Comparison of ENCODE assay signal across 29 cellular contexts in genomic region chr5:16702964-16703363, GRCh38.
DNase-seq lines count a peak whose midpoint lies in the region; ATAC-seq and TF ChIP-seq lines count a peak whose summit lies in the region.
"Had no signal": no experiment of that assay in that cellular context is flagged by ENCODE, and none has a peak within 500 bp of the region (broad histone marks: within the 10 kb centered on the region; RNA-seq: fewer than 3 reads in every experiment).

No MANE protein-coding gene starts in this region.

- no peak for TF ChIP-seq CTCF in Calu3 (IDR thresholded peaks at IDR 0.05; ENCODE audit: unreplicated experiment)
- no peak for TF ChIP-seq CTCF in brain (conservative IDR thresholded peaks at IDR 0.05)
- TF ChIP-seq CTCF in parathyroid adenoma (IDR thresholded peaks at IDR 0.05), result no peak
- no peak for TF ChIP-seq CTCF in gastroesophageal sphincter (IDR thresholded peaks at IDR 0.05)

- peak overlapping the region; percentile 61 for H2AFZ ChIP-seq in parathyroid adenoma

- no peaks in the 10 kb centered on the region for H3K9me3 Mint-ChIP-seq in Calu3 (ENCODE audit: low read depth, unreplicated experiment)
- peaks cover 0 to 3% (median 0%) of the 10 kb centered on the region in 5 experiments for H3K9me3 Mint-ChIP-seq in brain
- H3K9me3 Mint-ChIP-seq: activated T-cell treated with anti-CD3 and anti-CD28 coated beads, Interleukin-2, amount 50 U/mL, for 24 hours had no signal

- H3K27ac ChIP-seq in iPS-18a (ENCODE audit: low read length) (peak overlapping the region; percentile 8), parathyroid adenoma (no peak overlapping the region), gastroesophageal sphincter (no peak overlapping the region)
- H3K27ac ChIP-seq: coronary artery, esophagus squamous epithelium, foreskin keratinocyte, neutrophil, prostate gland, upper lobe of right lung, WERI-Rb-1 had no signal

- DNase-seq in Calu3, result no peak
- DNase-seq in activated CD8-positive, alpha-beta memory T cell treated with anti-CD3 and anti-CD28 coated beads, Interleukin-2, amount 50 U/mL, for 48 hours, result no peak
- DNase-seq in T1000 (lab: John Stamatoyannopoulos, UW), result no peak
- DNase-seq in NCI-H748 (lab: John Stamatoyannopoulos, UW; ENCODE audit: unreplicated experiment), result no peak
- DNase-seq: 8988T; activated CD4-positive, alpha-beta T cell treated with anti-CD3 and anti-CD28 coated beads for 48 hours; activated effector memory CD4-positive, alpha-beta T cell treated with anti-CD3 and anti-CD28 coated beads, Interleukin-2, amount 50 U/mL, for 16 hours; activated T-cell treated with anti-CD3 and anti-CD28 coated beads, Interleukin-2, amount 50 U/mL, for 24 hours; Caco-2; DMS79; esophagus squamous epithelium; foreskin keratinocyte; GDM1; mammary epithelial cell; NCI-H1092; NCI-H1694; NCI-H446; upper lobe of right lung; WERI-Rb-1 had no signal

- H3K9ac ChIP-seq in iPS-18a (ENCODE audit: low read length) (no peak overlapping the region), parathyroid adenoma (no peak overlapping the region)

- ATAC-seq in gastroesophageal sphincter, result no peak
- ATAC-seq: foreskin keratinocyte; stimulated activated effector memory CD8-positive, alpha-beta T cell treated with anti-CD3 and anti-CD28 coated beads, Interleukin-12 subunit alpha, Interleukin-12 subunit beta, amount 100 ng/mL, for 72 hours; upper lobe of right lung had no signal

- H3K27me3 ChIP-seq in iPS-18a (ENCODE audit: control insufficient read depth, insufficient read depth, low read length) (no peaks in the 10 kb centered on the region), parathyroid adenoma (ENCODE audit: control insufficient read depth, insufficient read depth, low read length) (no peaks in the 10 kb centered on the region), gastroesophageal sphincter (no peaks in the 10 kb centered on the region)
- H3K27me3 ChIP-seq: esophagus squamous epithelium, foreskin keratinocyte, neutrophil, upper lobe of right lung had no signal

- 94% methylated on average over 2 of the region's 2 CpGs; no CpG with 5 or more reads in 1 of the 2 donors for WGBS in gastroesophageal sphincter (ENCODE audit: low coverage in 1 of 2), 2 donors

- H3K4me3 ChIP-seq in iPS-18a (ENCODE audit: low read length) (no peak overlapping the region), parathyroid adenoma (ENCODE audit: low read depth, low read length) (no peak overlapping the region), gastroesophageal sphincter (no peak overlapping the region)
- H3K4me3 ChIP-seq: coronary artery, esophagus squamous epithelium, prostate gland, upper lobe of right lung had no signal

- H3K4me1 ChIP-seq in iPS-18a (ENCODE audit: control insufficient read depth, low read depth, low read length) (peaks cover 17% of the 10 kb centered on the region), parathyroid adenoma (no peaks in the 10 kb centered on the region), gastroesophageal sphincter (no peaks in the 10 kb centered on the region)
- H3K4me1 ChIP-seq: Caco-2, esophagus squamous epithelium, foreskin keratinocyte, prostate gland, upper lobe of right lung had no signal

- H3K36me3 ChIP-seq in iPS-18a (ENCODE audit: control insufficient read depth, low read depth, low read length), result peaks cover 70% of the 10 kb centered on the region
- H3K36me3 ChIP-seq in parathyroid adenoma (ENCODE audit: control insufficient read depth, insufficient read depth, low read length), result no peaks in the 10 kb centered on the region
- peaks cover 0 to 45% of the 10 kb centered on the region in 2 donors for H3K36me3 ChIP-seq in gastroesophageal sphincter
- H3K36me3 ChIP-seq: neutrophil, prostate gland had no signal

- no peak for TF ChIP-seq POLR2A in gastroesophageal sphincter (IDR thresholded peaks at IDR 0.05)

- CTCF ChIA-PET in Calu3 (lab: Charles Lee), result interaction anchor here (0.7 kb wide), 1 partner anchor 241 kb away, joined by 3 read pairs; no protein-coding TSS in a partner anchor

- no peak overlapping the region for H3K4me2 ChIP-seq in parathyroid adenoma (ENCODE audit: low read length)

- intact Hi-C loops in Calu3 (cut with micrococcal nuclease; ENCODE audit: unreplicated experiment), result no loop called here

- H3K4me1 Mint-ChIP-seq in Calu3 (ENCODE audit: low read depth, unreplicated experiment) (no peaks in the 10 kb centered on the region), brain (peaks cover 24% of the 10 kb centered on the region)
- H3K4me1 Mint-ChIP-seq: stimulated activated effector memory CD8-positive, alpha-beta T cell treated with anti-CD3 and anti-CD28 coated beads, Interleukin-12 subunit alpha, Interleukin-12 subunit beta, amount 100 ng/mL, for 72 hours had no signal

- H3K36me3 Mint-ChIP-seq in Calu3 (ENCODE audit: insufficient read depth, unreplicated experiment), result peaks cover 84% of the 10 kb centered on the region
- H3K36me3 Mint-ChIP-seq in brain, result peaks cover 95% of the 10 kb centered on the region
- H3K36me3 Mint-ChIP-seq: activated naive CD8-positive, alpha-beta T cell; stimulated activated effector memory CD8-positive, alpha-beta T cell treated with anti-CD3 and anti-CD28 coated beads, Interleukin-12 subunit alpha, Interleukin-12 subunit beta, amount 100 ng/mL, for 72 hours had no signal

- H3K27ac Mint-ChIP-seq in Calu3 (ENCODE audit: unreplicated experiment) (peak overlapping the region; percentile 17), brain (peak overlapping the region; percentile 6 to 90 (median 59))
- H3K27ac Mint-ChIP-seq: activated naive CD8-positive, alpha-beta T cell; activated T-cell treated with anti-CD3 and anti-CD28 coated beads, Interleukin-2, amount 50 U/mL, for 24 hours; CD14-positive monocyte; stimulated activated effector memory CD8-positive, alpha-beta T cell treated with anti-CD3 and anti-CD28 coated beads, Interleukin-12 subunit alpha, Interleukin-12 subunit beta, amount 100 ng/mL, for 72 hours had no signal

- BruUV-seq in Calu3 (replicated peaks; lab: Mats Ljungman, UMichigan), result no TSS peak

- no peak for TF ChIP-seq EP300 in gastroesophageal sphincter (IDR thresholded peaks at IDR 0.05)

- no peak overlapping the region for H3K4me3 Mint-ChIP-seq in Calu3 (ENCODE audit: low read depth, unreplicated experiment)
- peak overlapping the region in 2 of 5 experiments; percentile 8 to 60 for H3K4me3 Mint-ChIP-seq in brain
- H3K4me3 Mint-ChIP-seq: activated naive CD8-positive, alpha-beta T cell; activated T-cell treated with anti-CD3 and anti-CD28 coated beads, Interleukin-2, amount 50 U/mL, for 24 hours; CD14-positive monocyte; stimulated activated effector memory CD8-positive, alpha-beta T cell treated with anti-CD3 and anti-CD28 coated beads, Interleukin-12 subunit alpha, Interleukin-12 subunit beta, amount 100 ng/mL, for 72 hours had no signal

- no peaks in the 10 kb centered on the region for H3K79me2 ChIP-seq in parathyroid adenoma

- H3K9me3 ChIP-seq in iPS-18a (ENCODE audit: control insufficient read depth, low read depth, low read length) (no peaks in the 10 kb centered on the region), parathyroid adenoma (ENCODE audit: control insufficient read depth, low read length) (no peaks in the 10 kb centered on the region), gastroesophageal sphincter (no peaks in the 10 kb centered on the region)
- H3K9me3 ChIP-seq: Caco-2, esophagus squamous epithelium, neutrophil, prostate gland, upper lobe of right lung had no signal

- H3K27me3 Mint-ChIP-seq in Calu3 (ENCODE audit: unreplicated experiment), result no peaks in the 10 kb centered on the region
- no peaks in the 10 kb centered on the region for H3K27me3 Mint-ChIP-seq in brain
- H3K27me3 Mint-ChIP-seq: activated T-cell treated with anti-CD3 and anti-CD28 coated beads, Interleukin-2, amount 50 U/mL, for 24 hours had no signal
